In genomic region chr6:80280258-80281010, GRCh38 we compare ENCODE assay signal across 11 cellular contexts.
DNase-seq lines count a peak whose midpoint lies in the region; TF ChIP-seq lines count a peak whose summit lies in the region.
"Had no signal": no experiment of that assay in that cellular context is flagged by ENCODE, and none has a peak within 500 bp of the region (broad histone marks: within the 10 kb centered on the region; RNA-seq: fewer than 3 reads in every experiment).

No MANE protein-coding gene starts in this region.

- H3K79me2 ChIP-seq in neural progenitor cell (ENCODE audit: low read depth), result no peaks in the 10 kb centered on the region

- H3K4me3 Mint-ChIP-seq in neural progenitor cell, result no peak overlapping the region

- H3K36me3 ChIP-seq in colonic mucosa (no peaks in the 10 kb centered on the region), neural progenitor cell (no peaks in the 10 kb centered on the region)

- no peak overlapping the region for H2AFZ ChIP-seq in neural progenitor cell (replicated peaks)

- H3K27me3 Mint-ChIP-seq in neural progenitor cell (ENCODE audit: insufficient read depth, low read depth), result no peaks in the 10 kb centered on the region

- no peak overlapping the region for H3K9ac ChIP-seq in colonic mucosa (ENCODE audit: low read depth in 2 of 2, low read length in 2 of 2)
- H3K9ac ChIP-seq in neural progenitor cell, result no peak overlapping the region

- TF ChIP-seq POLR2A in NB4 (IDR thresholded peaks at IDR 0.05; ENCODE audit: extremely low read depth, insufficient read length), result no peak

- H3K27me3 ChIP-seq in colonic mucosa (no peaks in the 10 kb centered on the region), neural progenitor cell (no peaks in the 10 kb centered on the region)

- H3K9me3 Mint-ChIP-seq in neural progenitor cell, result no peaks in the 10 kb centered on the region

- no peak overlapping the region for H3K27ac Mint-ChIP-seq in neural progenitor cell

- H3K4me1 ChIP-seq in colonic mucosa, result no peaks in the 10 kb centered on the region
- H3K4me1 ChIP-seq in neural progenitor cell, result no peaks in the 10 kb centered on the region

- intact Hi-C loops in colonic mucosa (cut with DNase I), result no loop called here

- H3K27ac ChIP-seq in colonic mucosa (no peak overlapping the region), neural progenitor cell (no peak overlapping the region)

- no peaks in the 10 kb centered on the region for H4K20me1 ChIP-seq in neural progenitor cell (ENCODE audit: low read depth)

- no peak for TF ChIP-seq CTCF in NB4 (IDR thresholded peaks at IDR 0.05; ENCODE audit: low read depth, low read length)
- TF ChIP-seq CTCF in colonic mucosa (IDR thresholded peaks at IDR 0.05), result no peak
- no peak for TF ChIP-seq CTCF in neural progenitor cell (IDR thresholded peaks at IDR 0.05)

- H3K4me3 ChIP-seq in NB4 (ENCODE audit: low read depth, low read length) (no peak overlapping the region), colonic mucosa (no peak overlapping the region), neural progenitor cell (no peak overlapping the region)

- peak; percentile 4 for DNase-seq in SIG-M5 treated with dmso at 0.1 percent for 504 hours (lab: John Stamatoyannopoulos, UW; ENCODE audit: unreplicated experiment)
- DNase-seq in SIG-M5 (lab: John Stamatoyannopoulos, UW), result no peak
- DNase-seq in H4 (ENCODE audit: low spot score), result peak; percentile 4
- DNase-seq in NB4 (ENCODE audit: low read depth), result peak; percentile 6
- peak; percentile 22 for DNase-seq in kidney tubule cell (ENCODE audit: low spot score)
- no peak for DNase-seq in stimulated activated CD4-positive, alpha-beta T cell treated with anti-CD3 and anti-CD28 coated beads, Interleukin-4, amount 100 ng/mL, for 1 hour
- no peak for DNase-seq in colonic mucosa
- DNase-seq in neural progenitor cell (ENCODE audit: low spot score), result no peak
- DNase-seq: 8988T, cortex of kidney, DND-41 had no signal

- H3K4me2 ChIP-seq in neural progenitor cell, result no peak overlapping the region

- no peaks in the 10 kb centered on the region for H3K9me3 ChIP-seq in colonic mucosa
- H3K9me3 ChIP-seq in neural progenitor cell (ENCODE audit: low read depth), result no peaks in the 10 kb centered on the region

- no peaks in the 10 kb centered on the region for H3F3A ChIP-seq in neural progenitor cell (ENCODE audit: low read depth)

- no peaks in the 10 kb centered on the region for H3K4me1 Mint-ChIP-seq in neural progenitor cell

- H3K36me3 Mint-ChIP-seq in neural progenitor cell, result peaks cover 5% of the 10 kb centered on the region

Comparison
In these comparisons a context has a peak if more than half of its experiments do, and no peak if none do; other contexts are left out.
1. DNase-seq: peak in SIG-M5 treated with dmso at 0.1 percent for 504 hours (single experiment), H4 (single experiment), NB4 (single experiment) and kidney tubule cell (single experiment); none in SIG-M5 (single experiment), stimulated activated CD4-positive, alpha-beta T cell treated with anti-CD3 and anti-CD28 coated beads, Interleukin-4, amount 100 ng/mL, for 1 hour (single experiment), colonic mucosa (single experiment) and neural progenitor cell (single experiment).